Comparison of ENCODE assay signal across 11 cellular contexts in the genomic region with DNA sequence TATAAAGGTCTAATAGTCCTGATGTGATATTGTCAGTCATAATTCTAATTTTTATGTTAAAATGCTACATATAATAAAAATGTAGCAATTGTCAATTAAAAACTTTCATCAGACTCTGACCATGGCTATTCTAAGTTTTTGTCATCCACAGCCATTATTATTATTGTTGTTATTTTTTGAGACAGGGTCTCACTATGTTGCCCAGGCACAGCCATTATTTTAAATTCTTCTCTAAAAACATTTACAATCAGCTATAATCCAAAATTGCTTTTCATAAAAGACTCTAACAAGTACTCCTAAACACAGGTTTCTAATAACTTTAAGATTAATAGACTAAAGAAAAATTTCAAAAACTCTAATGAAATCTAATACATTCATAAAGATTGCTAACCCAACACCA.
"Had no signal": no experiment of that assay in that cellular context is flagged by ENCODE, and none has a peak within 500 bp of the region (broad histone marks: within the 10 kb centered on the region; RNA-seq: fewer than 3 reads in every experiment).

No MANE protein-coding gene starts in this region.

- H2AFZ ChIP-seq: GM23248, GM23338 had no signal

- H3K4me1 ChIP-seq: HAP-1 had no signal

- H3K9ac ChIP-seq: GM23248 had no signal

- H3K4me2 ChIP-seq: GM23338 had no signal

- DNase-seq: GM23248, GOT3, H7, H9, HCEC 1CT, HFFc6 had no signal

- H3K36me3 ChIP-seq: HAP-1 had no signal

- FAIRE-seq: H1, H54 had no signal

- H3K4me3 ChIP-seq: GM23248, GM23338, HAP-1 had no signal

- H3K9me3 ChIP-seq: HAP-1 had no signal

- ATAC-seq: GM23338, HCT116 had no signal

- H3K27ac ChIP-seq: GM23248 had no signal
